Comparison of ENCODE assay signal across 12 cellular contexts in genomic region chrX:147476008-147476407, GRCh38.
DNase-seq lines count a peak whose midpoint lies in the region; ATAC-seq, FAIRE-seq and TF ChIP-seq lines count a peak whose summit lies in the region.
"Had no signal": no experiment of that assay in that cellular context is flagged by ENCODE, and none has a peak within 500 bp of the region (broad histone marks: within the 10 kb centered on the region; RNA-seq: fewer than 3 reads in every experiment).

No MANE protein-coding gene starts in this region.

- BruUV-seq in K562 (replicated peaks; lab: Mats Ljungman, UMichigan) = no TSS peak

- CTCF ChIA-PET in K562 (lab: Yijun Ruan, JAX; ENCODE audit: low intra/inter-chr PET ratio) = no interaction called here

- no peaks in the 10 kb centered on the region for H3K4me1 Mint-ChIP-seq in activated T-cell treated with anti-CD3 and anti-CD28 coated beads, Interleukin-2, amount 50 U/mL, for 72 hours (ENCODE audit: low read depth)

- no peak for TF ChIP-seq POLR2A in K562 (conservative IDR thresholded peaks at IDR 0.05)

- POLR2A ChIA-PET in K562 (lab: Yijun Ruan, JAX) = no interaction called here

- H2AFZ ChIP-seq in K562 (ENCODE audit: low read depth, low read length) (no peak overlapping the region), smooth muscle cell (ENCODE audit: low read depth) (no peak overlapping the region)

- no peak for ATAC-seq in activated T-cell treated with anti-CD3 and anti-CD28 coated beads, Interleukin-2, amount 50 U/mL, for 72 hours (replicated peaks in 1 of 2)
- ATAC-seq in K562 = no peak
- no peak for ATAC-seq in GM21381 (IDR thresholded peaks at IDR 0.05; ENCODE audit: unreplicated experiment)
- no peak for ATAC-seq in HG03139 (IDR thresholded peaks at IDR 0.05; ENCODE audit: unreplicated experiment)
- no peak for ATAC-seq in sciatic nerve
- ATAC-seq: natural killer cell treated with Interleukin-12 subunit alpha and Interleukin-12 subunit beta and Interleukin-15 and Interleukin-18, amount 100 ng/mL, for 72 hours had no signal

- peak; percentile 1 to 2 for DNase-seq in activated T-cell treated with anti-CD3 and anti-CD28 coated beads, Interleukin-2, amount 50 U/mL, for 72 hours
- no peak for DNase-seq in activated T-cell treated with anti-CD3 and anti-CD28 coated beads, Interleukin-2, amount 50 U/mL, for 48 hours
- DNase-seq in LoVo (ENCODE audit: low spot score) (peak; percentile 3), K562 (ENCODE audit: extremely low read depth in 1 of 4, low spot score in 3 of 4) (peak in 3 of 4 experiments; percentile 3 to 4 (median 4)), smooth muscle cell (lab: John Stamatoyannopoulos, UW; ENCODE audit: unreplicated experiment) (no peak), sciatic nerve (ENCODE audit: low spot score) (no peak)
- DNase-seq: activated CD4-positive, alpha-beta T cell treated with anti-CD3 and anti-CD28 coated beads for 4 hours; DMS79 treated with DMSO at 0.1 percent for 48 hours had no signal

- intact Hi-C loops in K562 (cut with micrococcal nuclease) (no loop called here), sciatic nerve (cut with DNase I) (no loop called here)

- H3K4me3 Mint-ChIP-seq in activated T-cell treated with anti-CD3 and anti-CD28 coated beads, Interleukin-2, amount 50 U/mL, for 72 hours = no peak overlapping the region
- H3K4me3 Mint-ChIP-seq: natural killer cell treated with Interleukin-12 subunit alpha and Interleukin-12 subunit beta and Interleukin-15 and Interleukin-18, amount 100 ng/mL, for 72 hours; stimulated activated naive CD8-positive, alpha-beta T cell treated with anti-CD3 and anti-CD28 coated beads, Interleukin-15, Interleukin-2, amounts not matched to agents 100 ng/mL and 50 ng/mL, for 24 hours had no signal

- no peaks in the 10 kb centered on the region for H3K27me3 Mint-ChIP-seq in activated T-cell treated with anti-CD3 and anti-CD28 coated beads, Interleukin-2, amount 50 U/mL, for 72 hours (ENCODE audit: low read depth)
- H3K27me3 Mint-ChIP-seq: natural killer cell treated with Interleukin-12 subunit alpha and Interleukin-12 subunit beta and Interleukin-15 and Interleukin-18, amount 100 ng/mL, for 72 hours; stimulated activated naive CD8-positive, alpha-beta T cell treated with anti-CD3 and anti-CD28 coated beads, Interleukin-15, Interleukin-2, amounts not matched to agents 100 ng/mL and 50 ng/mL, for 24 hours had no signal

- H3K4me3 ChIP-seq in K562 (no peak overlapping the region), smooth muscle cell (no peak overlapping the region)

- no peaks in the 10 kb centered on the region for H3F3A ChIP-seq in smooth muscle cell (ENCODE audit: low read depth)

- no peak overlapping the region for H3K27ac Mint-ChIP-seq in activated T-cell treated with anti-CD3 and anti-CD28 coated beads, Interleukin-2, amount 50 U/mL, for 72 hours
- H3K27ac Mint-ChIP-seq: natural killer cell treated with Interleukin-12 subunit alpha and Interleukin-12 subunit beta and Interleukin-15 and Interleukin-18, amount 100 ng/mL, for 72 hours; stimulated activated naive CD8-positive, alpha-beta T cell treated with anti-CD3 and anti-CD28 coated beads, Interleukin-15, Interleukin-2, amounts not matched to agents 100 ng/mL and 50 ng/mL, for 24 hours had no signal

- no peak for FAIRE-seq in K562 (lab: Jason Lieb, UNC)

- H3K4me2 ChIP-seq in K562 (ENCODE audit: insufficient read depth, low read length) = no peak overlapping the region
- H3K4me2 ChIP-seq in smooth muscle cell = peak overlapping the region; percentile 72

- no peaks in the 10 kb centered on the region for H3K9me1 ChIP-seq in K562 (ENCODE audit: control insufficient read depth, insufficient read depth, low read length)

- no peaks in the 10 kb centered on the region for H3K4me1 ChIP-seq in K562 (replicated peaks in 1 of 2; ENCODE audit: control insufficient read depth in 2 of 2, insufficient read depth in 2 of 2, low read length in 2 of 2)
- H3K4me1 ChIP-seq in smooth muscle cell (ENCODE audit: low read depth) = no peaks in the 10 kb centered on the region

- in situ Hi-C loops in K562 (cut with MboI) = no loop called here

- no peak overlapping the region for H3K27ac ChIP-seq in K562 (ENCODE audit: extremely low read depth, low read depth, low read length)
- no peak overlapping the region for H3K27ac ChIP-seq in smooth muscle cell (ENCODE audit: low read depth)

- H3K9ac ChIP-seq in K562 (ENCODE audit: insufficient read depth in 1 of 2, low read depth in 2 of 2, low read length in 2 of 2) = no peak overlapping the region
- H3K9ac ChIP-seq in smooth muscle cell (ENCODE audit: low read depth) = no peak overlapping the region

- H4K20me1 ChIP-seq in K562 (replicated peaks; ENCODE audit: control insufficient read depth, insufficient read depth, low read length) (no peaks in the 10 kb centered on the region), smooth muscle cell (ENCODE audit: low read depth) (no peaks in the 10 kb centered on the region)

- peaks cover 0 to 2% of the 10 kb centered on the region in 2 donors for H3K9me3 Mint-ChIP-seq in activated T-cell treated with anti-CD3 and anti-CD28 coated beads, Interleukin-2, amount 50 U/mL, for 72 hours
- H3K9me3 Mint-ChIP-seq: natural killer cell treated with Interleukin-12 subunit alpha and Interleukin-12 subunit beta and Interleukin-15 and Interleukin-18, amount 100 ng/mL, for 72 hours; stimulated activated naive CD8-positive, alpha-beta T cell treated with anti-CD3 and anti-CD28 coated beads, Interleukin-15, Interleukin-2, amounts not matched to agents 100 ng/mL and 50 ng/mL, for 24 hours had no signal

- peak; percentile 14 to 19; a peak in 2 of 4 replicates for TF ChIP-seq RAD21 in K562 (CRISPR knock-in tag; conservative IDR thresholded peaks at IDR 0.05 in 1 of 2, IDR thresholded peaks at IDR 0.05 in 1 of 2)

- H3K9me3 ChIP-seq in K562 (replicated peaks; ENCODE audit: control insufficient read depth, insufficient read depth, low read depth, low read length) (no peaks in the 10 kb centered on the region), smooth muscle cell (replicated peaks; ENCODE audit: low read depth) (no peaks in the 10 kb centered on the region)

- no peaks in the 10 kb centered on the region for H3K36me3 Mint-ChIP-seq in activated T-cell treated with anti-CD3 and anti-CD28 coated beads, Interleukin-2, amount 50 U/mL, for 72 hours (ENCODE audit: insufficient read depth in 2 of 2)
- H3K36me3 Mint-ChIP-seq: natural killer cell treated with Interleukin-12 subunit alpha and Interleukin-12 subunit beta and Interleukin-15 and Interleukin-18, amount 100 ng/mL, for 72 hours had no signal

- no peaks in the 10 kb centered on the region for H3K27me3 ChIP-seq in K562 (ENCODE audit: control insufficient read depth in 2 of 2, insufficient read depth in 2 of 2, low read length in 2 of 2)
- no peaks in the 10 kb centered on the region for H3K27me3 ChIP-seq in smooth muscle cell (ENCODE audit: low read depth)

- WGBS in K562 (ENCODE audit: insufficient coverage, low coverage, missing lambda C conversion rate) = 1% methylated on average over 7 of the region's 7 CpGs
- WGBS in smooth muscle cell (ENCODE audit: low lambda C conversion rate) = 33% methylated on average over 7 of the region's 7 CpGs

- TF ChIP-seq EP300 in K562 (IDR thresholded peaks at IDR 0.05; ENCODE audit: low read length) = no peak

- TF ChIP-seq CTCF in K562 (IDR thresholded peaks at IDR 0.05 in 2 of 3, conservative IDR thresholded peaks at IDR 0.05 in 1 of 3; ENCODE audit: insufficient read depth in 2 of 3, low read depth in 1 of 3, low read length in 3 of 3) (no peak), smooth muscle cell (IDR thresholded peaks at IDR 0.05; ENCODE audit: borderline replicate concordance, insufficient read depth, poor library complexity, severe bottlenecking) (peak; percentile 40)

- H3K79me2 ChIP-seq in K562 (ENCODE audit: control insufficient read depth, insufficient read depth, low read length) = no peaks in the 10 kb centered on the region
- no peaks in the 10 kb centered on the region for H3K79me2 ChIP-seq in smooth muscle cell (ENCODE audit: low read depth)

- H3K36me3 ChIP-seq in K562 (ENCODE audit: control insufficient read depth, insufficient read depth, low read length) = no peaks in the 10 kb centered on the region
- no peaks in the 10 kb centered on the region for H3K36me3 ChIP-seq in smooth muscle cell (ENCODE audit: low read depth)

TF ChIP-seq in K562, 482 proteins besides CTCF, POLR2A, EP300 and RAD21:
- no peak for TF ChIP-seq ERF (CRISPR knock-in tag; IDR thresholded peaks at IDR 0.05)
- no peak for TF ChIP-seq BCOR (IDR thresholded peaks at IDR 0.05)
- no peak for TF ChIP-seq TFAM (CRISPR knock-in tag; conservative IDR thresholded peaks at IDR 0.05)
- TF ChIP-seq NR1H2 (CRISPR knock-in tag; IDR thresholded peaks at IDR 0.05) = no peak
- no peak for TF ChIP-seq CC2D1A (IDR thresholded peaks at IDR 0.05)
- no peak for TF ChIP-seq FOXK2 (conservative IDR thresholded peaks at IDR 0.05 in 1 of 2, IDR thresholded peaks at IDR 0.05 in 1 of 2; ENCODE audit: low read depth in 2 of 2)
- TF ChIP-seq ETV5 (CRISPR knock-in tag; IDR thresholded peaks at IDR 0.05; ENCODE audit: low read depth) = no peak
- no peak for TF ChIP-seq ZNF695 (CRISPR knock-in tag; IDR thresholded peaks at IDR 0.05)
- no peak for TF ChIP-seq ILF3 (IDR thresholded peaks at IDR 0.05; ENCODE audit: borderline replicate concordance)
TF ChIP-seq in K562: peak in this region for 0.

Comparison
In these comparisons a context has a peak if more than half of its experiments do, and no peak if none do; other contexts are left out.
1. DNase-seq: peak in activated T-cell treated with anti-CD3 and anti-CD28 coated beads, Interleukin-2, amount 50 U/mL, for 72 hours (2 of 2), LoVo (single experiment) and K562 (3 of 4); none in activated T-cell treated with anti-CD3 and anti-CD28 coated beads, Interleukin-2, amount 50 U/mL, for 48 hours (0 of 2), smooth muscle cell (single experiment) and sciatic nerve (single experiment).